25 cellular contexts compared by ENCODE assay signal in the genomic region with DNA sequence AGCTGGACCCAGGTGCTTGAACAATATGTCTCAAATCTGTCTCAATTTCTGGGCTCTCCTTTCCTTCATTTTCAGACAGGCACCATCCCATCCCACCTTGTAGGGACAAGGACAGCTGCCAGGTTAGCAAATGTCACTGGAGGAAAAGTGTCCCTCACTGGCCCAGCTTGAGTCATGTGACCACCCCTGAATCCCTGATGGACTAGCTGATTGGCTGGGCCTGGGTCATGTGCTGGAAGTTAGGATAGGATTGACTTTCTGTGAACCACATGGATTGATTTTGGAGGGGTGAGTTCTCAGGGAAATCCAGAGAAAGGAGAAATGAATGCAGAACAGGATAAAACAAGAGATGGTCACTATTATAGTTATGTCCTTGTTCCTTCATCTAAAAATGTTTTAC. TPM values are rescaled to one million over a fixed set of nuclear protein-coding genes. Genes with fewer than 3 reads are reported as not detected.
"Had no signal": no experiment of that assay in that cellular context is flagged by ENCODE, and none has a peak within 500 bp of the region (broad histone marks: within the 10 kb centered on the region; RNA-seq: fewer than 3 reads in every experiment).

No MANE protein-coding gene starts in this region.

- H3K27ac ChIP-seq: right atrium auricular region, tibial nerve, vagina had no signal

- H3K9me3 ChIP-seq: right atrium auricular region, tibial nerve, vagina had no signal

- FAIRE-seq: colon, keratinocyte had no signal

- H3K36me3 ChIP-seq: right atrium auricular region, tibial nerve, vagina had no signal

- ATAC-seq: activated CD4-positive, CD25-positive, alpha-beta regulatory T cell treated with anti-CD3 and anti-CD28 coated beads, Interleukin-2, amount 50 U/mL, for 24 hours; activated CD8-positive, alpha-beta T cell treated with anti-CD3 and anti-CD28 coated beads, Interleukin-2, amount 10 ng/mL, durations not matched to agents 7 days and 5 days had no signal

- DNase-seq: activated CD4-positive, alpha-beta T cell treated with anti-CD3 and anti-CD28 coated beads, Interleukin-2, amount 10 ng/mL, durations not matched to agents 7 days and 5 days; activated CD8-positive, alpha-beta T cell treated with anti-CD3 and anti-CD28 coated beads, Interleukin-2, amount 10 ng/mL, durations not matched to agents 7 days and 5 days; activated naive CD4-positive, alpha-beta T cell treated with anti-CD3 and anti-CD28 coated beads for 36 hours; activated T-cell treated with anti-CD3 and anti-CD28 coated beads, Interleukin-2, amount 50 U/mL, for 24 hours; caudate nucleus; dorsolateral prefrontal cortex; foreskin fibroblast; hippocampal formation; stimulated activated CD4-positive, alpha-beta T cell treated with anti-CD3 and anti-CD28 coated beads, Interleukin-2, amount 100 ng/mL, for 24 hours had no signal

- H3K4me3 Mint-ChIP-seq: activated CD4-positive, alpha-beta T cell treated with anti-CD3 and anti-CD28 coated beads, Interleukin-2, amount 10 ng/mL, durations not matched to agents 7 days and 5 days; activated CD8-positive, alpha-beta T cell treated with anti-CD3 and anti-CD28 coated beads, Interleukin-2, amount 10 ng/mL, durations not matched to agents 7 days and 5 days; activated naive CD4-positive, alpha-beta T cell treated with anti-CD3 and anti-CD28 coated beads for 36 hours; activated T-cell treated with anti-CD3 and anti-CD28 coated beads, Interleukin-2, amount 50 U/mL, for 24 hours; brain; mesothelial cell of epicardium; stimulated activated naive CD8-positive, alpha-beta T cell treated with anti-CD3 and anti-CD28 coated beads, Interleukin-15, Interleukin-2, amounts not matched to agents 100 ng/mL and 50 ng/mL, for 24 hours had no signal

- H3K36me3 Mint-ChIP-seq: brain, mesothelial cell of epicardium had no signal

- H3K4me3 ChIP-seq: dorsolateral prefrontal cortex, lung, right atrium auricular region, tibial nerve, vagina had no signal

- H3K9me3 Mint-ChIP-seq: activated CD4-positive, alpha-beta T cell treated with anti-CD3 and anti-CD28 coated beads, Interleukin-2, amount 10 ng/mL, durations not matched to agents 7 days and 5 days; activated naive CD4-positive, alpha-beta T cell treated with anti-CD3 and anti-CD28 coated beads for 36 hours; activated T-cell treated with anti-CD3 and anti-CD28 coated beads, Interleukin-2, amount 50 U/mL, for 24 hours; activated T-helper 2 cell treated with anti-CD3 and anti-CD28 coated beads, Interferon-gamma antibody, Interleukin-2, Interleukin-4, amounts not matched to agents 10 μg/mL and 5 μg/mL and 100 μg/mL, durations not matched to agents 14 hours and 24 hours and 36 hours; stimulated activated naive CD8-positive, alpha-beta T cell treated with anti-CD3 and anti-CD28 coated beads, Interleukin-15, Interleukin-2, amounts not matched to agents 100 ng/mL and 50 ng/mL, for 24 hours had no signal

- H3K27me3 Mint-ChIP-seq: stimulated activated naive CD8-positive, alpha-beta T cell treated with anti-CD3 and anti-CD28 coated beads, Interleukin-15, Interleukin-2, amounts not matched to agents 100 ng/mL and 50 ng/mL, for 24 hours had no signal

- H3K27me3 ChIP-seq: right atrium auricular region, vagina had no signal

- H3K4me1 Mint-ChIP-seq: brain had no signal

- H3K27ac Mint-ChIP-seq: activated CD4-positive, alpha-beta T cell treated with anti-CD3 and anti-CD28 coated beads, Interleukin-2, amount 10 ng/mL, durations not matched to agents 7 days and 5 days; activated CD8-positive, alpha-beta T cell treated with anti-CD3 and anti-CD28 coated beads, Interleukin-2, amount 10 ng/mL, durations not matched to agents 7 days and 5 days; activated naive CD4-positive, alpha-beta T cell treated with anti-CD3 and anti-CD28 coated beads for 36 hours; activated T-cell treated with anti-CD3 and anti-CD28 coated beads, Interleukin-2, amount 50 U/mL, for 24 hours; activated T-helper 2 cell treated with anti-CD3 and anti-CD28 coated beads, Interferon-gamma antibody, Interleukin-2, Interleukin-4, amounts not matched to agents 10 μg/mL and 5 μg/mL and 100 μg/mL, durations not matched to agents 14 hours and 24 hours and 36 hours; brain; mesothelial cell of epicardium; progenitor cell of endocrine pancreas; stimulated activated naive CD8-positive, alpha-beta T cell treated with anti-CD3 and anti-CD28 coated beads, Interleukin-15, Interleukin-2, amounts not matched to agents 100 ng/mL and 50 ng/mL, for 24 hours had no signal

RNA-seq across cellular contexts. Expression of a gene that starts 28.2 kb away (rescaled TPM):
- total RNA-seq: activated CD4-positive, alpha-beta T cell treated with anti-CD3 and anti-CD28 coated beads, Interleukin-2, amount 10 ng/mL, durations not matched to agents 7 days and 5 days; activated CD8-positive, alpha-beta T cell treated with anti-CD3 and anti-CD28 coated beads, Interleukin-2, amount 10 ng/mL, durations not matched to agents 7 days and 5 days; activated naive CD4-positive, alpha-beta T cell treated with anti-CD3 and anti-CD28 coated beads for 36 hours; activated T-helper 2 cell treated with anti-CD3 and anti-CD28 coated beads, Interferon-gamma antibody, Interleukin-2, Interleukin-4, amounts not matched to agents 10 μg/mL and 5 μg/mL and 100 μg/mL, durations not matched to agents 14 hours and 24 hours and 36 hours; glomerular endothelial cell; skeletal muscle tissue had no signal
- polyA plus RNA-seq: neural cell had no signal

RNA-seq across cellular contexts. Expression of a gene that starts 45.9 kb away (rescaled TPM):
- total RNA-seq: activated CD4-positive, alpha-beta T cell treated with anti-CD3 and anti-CD28 coated beads, Interleukin-2, amount 10 ng/mL, durations not matched to agents 7 days and 5 days; activated CD8-positive, alpha-beta T cell treated with anti-CD3 and anti-CD28 coated beads, Interleukin-2, amount 10 ng/mL, durations not matched to agents 7 days and 5 days; activated naive CD4-positive, alpha-beta T cell treated with anti-CD3 and anti-CD28 coated beads for 36 hours; glomerular endothelial cell; vagina had no signal
- polyA plus RNA-seq: keratinocyte had no signal

RNA-seq across cellular contexts. Expression of a gene that starts 47.5 kb away (rescaled TPM):
- total RNA-seq: glomerular endothelial cell, progenitor cell of endocrine pancreas had no signal

RNA-seq across cellular contexts. Expression of a gene that starts 51.2 kb away (rescaled TPM):
- total RNA-seq: glomerular endothelial cell, progenitor cell of endocrine pancreas had no signal
- polyA plus RNA-seq: neural cell had no signal

RNA-seq across cellular contexts. Expression of a gene that starts 55.7 kb away (rescaled TPM):
- total RNA-seq: activated T-helper 2 cell treated with anti-CD3 and anti-CD28 coated beads, Interferon-gamma antibody, Interleukin-2, Interleukin-4, amounts not matched to agents 10 μg/mL and 5 μg/mL and 100 μg/mL, durations not matched to agents 14 hours and 24 hours and 36 hours; glomerular endothelial cell; lung; omental fat pad; progenitor cell of endocrine pancreas; right atrium auricular region had no signal
- polyA plus RNA-seq: keratinocyte had no signal
